ENCODE assay signal across 9 cellular contexts in the genomic region with DNA sequence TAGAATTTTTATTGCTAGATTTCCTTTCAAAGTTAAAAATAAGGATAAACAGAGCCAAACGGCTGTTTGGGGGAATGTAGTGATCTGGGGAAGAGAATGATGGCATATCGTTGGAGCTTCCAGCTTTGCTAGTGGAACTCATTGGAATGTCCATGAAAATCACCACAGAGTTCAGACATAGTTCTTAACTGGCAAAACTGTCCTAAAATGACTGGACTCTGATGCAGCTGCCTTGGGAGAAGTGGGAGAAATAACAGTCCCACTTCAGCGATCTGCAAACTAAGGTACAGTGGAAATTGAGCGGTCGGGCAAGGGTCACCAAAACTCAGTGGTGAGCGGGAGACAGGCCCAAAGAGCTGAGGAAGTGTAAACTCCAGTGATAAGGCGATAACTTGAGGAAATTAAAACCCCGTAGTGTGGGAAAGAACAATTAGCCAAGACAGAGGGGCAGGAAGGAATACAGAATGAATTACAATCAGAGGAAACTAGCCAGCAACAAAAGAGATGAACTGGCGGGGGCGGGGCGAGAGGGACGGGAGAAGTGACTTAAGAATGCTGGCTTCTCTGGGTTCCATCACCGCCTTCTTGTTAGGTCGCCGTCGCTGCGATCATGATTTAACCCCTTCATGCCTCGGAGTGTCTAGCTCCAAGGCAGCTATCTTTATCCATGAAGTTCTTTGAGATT.
DNase-seq lines count a peak whose midpoint lies in the region; ATAC-seq and TF ChIP-seq lines count a peak whose summit lies in the region.
"Had no signal": no experiment of that assay in that cellular context is flagged by ENCODE, and none has a peak within 500 bp of the region (broad histone marks: within the 10 kb centered on the region; RNA-seq: fewer than 3 reads in every experiment).

No MANE protein-coding gene starts in this region.

- peak overlapping the region; percentile 70 for H3K4me3 Mint-ChIP-seq in HFFc6
- H3K4me3 Mint-ChIP-seq in natural killer cell treated with Interleukin-12 subunit alpha and Interleukin-12 subunit beta and Interleukin-15 and Interleukin-18, amount 100 ng/mL, for 72 hours = no peak overlapping the region
- H3K4me3 Mint-ChIP-seq: natural killer cell had no signal

- intact Hi-C loops in spleen (cut with DNase I; ENCODE audit: low total_unique reads) = loop anchor here (10.0 kb wide), 1 partner anchor 82 kb away; no protein-coding TSS in a partner anchor

- DNase-seq in HFFc6 = no peak
- peak; percentile 71 to 82 for DNase-seq in cardiac fibroblast (ENCODE audit: low read depth in 2 of 2)
- DNase-seq in iPS-NIHi7 (ENCODE audit: extremely low spot score) = peak; percentile 69
- no peak for DNase-seq in spleen
- DNase-seq in LoVo (ENCODE audit: low spot score) = no peak
- DNase-seq in mesenteric fat pad (ENCODE audit: low spot score) = no peak
- no peak for DNase-seq in NCI-H187 (lab: John Stamatoyannopoulos, UW)
- no peak for DNase-seq in natural killer cell treated with Interleukin-12 subunit alpha and Interleukin-12 subunit beta and Interleukin-15 and Interleukin-18, amount 100 ng/mL, for 72 hours (ENCODE audit: low spot score)
- DNase-seq: natural killer cell had no signal

- no peaks in the 10 kb centered on the region for H3K9me3 Mint-ChIP-seq in HFFc6
- H3K9me3 Mint-ChIP-seq in natural killer cell treated with Interleukin-12 subunit alpha and Interleukin-12 subunit beta and Interleukin-15 and Interleukin-18, amount 100 ng/mL, for 72 hours = no peaks in the 10 kb centered on the region
- H3K9me3 Mint-ChIP-seq: natural killer cell had no signal

- no peaks in the 10 kb centered on the region for H3K36me3 Mint-ChIP-seq in HFFc6 (ENCODE audit: low read depth)
- H3K36me3 Mint-ChIP-seq in natural killer cell treated with Interleukin-12 subunit alpha and Interleukin-12 subunit beta and Interleukin-15 and Interleukin-18, amount 100 ng/mL, for 72 hours = no peaks in the 10 kb centered on the region
- H3K36me3 Mint-ChIP-seq: natural killer cell had no signal

- H3K27me3 Mint-ChIP-seq in HFFc6 (ENCODE audit: insufficient read depth) = no peaks in the 10 kb centered on the region; the same call in 1 of the 2 replicates
- H3K27me3 Mint-ChIP-seq in natural killer cell treated with Interleukin-12 subunit alpha and Interleukin-12 subunit beta and Interleukin-15 and Interleukin-18, amount 100 ng/mL, for 72 hours = peaks cover 41 to 67% of the 10 kb centered on the region in 2 donors

- peaks cover 97% of the 10 kb centered on the region for H3K4me1 Mint-ChIP-seq in HFFc6 (ENCODE audit: low read depth)
- no peaks in the 10 kb centered on the region for H3K4me1 Mint-ChIP-seq in natural killer cell treated with Interleukin-12 subunit alpha and Interleukin-12 subunit beta and Interleukin-15 and Interleukin-18, amount 100 ng/mL, for 72 hours (ENCODE audit: low read depth in 2 of 2)
- H3K4me1 Mint-ChIP-seq: natural killer cell had no signal

- no peaks in the 10 kb centered on the region for H3K36me3 ChIP-seq in spleen

- H3K4me1 ChIP-seq in spleen = peaks cover 0 to 57% (median 23%) of the 10 kb centered on the region in 6 donors

- no peaks in the 10 kb centered on the region for H3K9me3 ChIP-seq in spleen

- H3K27me3 ChIP-seq in spleen (replicated peaks in 1 of 7) = peaks cover 0 to 33% (median 0%) of the 10 kb centered on the region in 7 donors

- peak overlapping the region; percentile 93 for H3K27ac Mint-ChIP-seq in HFFc6
- H3K27ac Mint-ChIP-seq in natural killer cell treated with Interleukin-12 subunit alpha and Interleukin-12 subunit beta and Interleukin-15 and Interleukin-18, amount 100 ng/mL, for 72 hours = no peak overlapping the region
- H3K27ac Mint-ChIP-seq: natural killer cell had no signal

- H3K27ac ChIP-seq in spleen = peak overlapping the region in 7 of 8 donors; percentile 24 to 85 (median 72)

- H3K4me3 ChIP-seq in cardiac fibroblast (replicated peaks in 1 of 2; ENCODE audit: low read depth in 2 of 2, low read length in 2 of 2) (no peak overlapping the region), spleen (no peak overlapping the region)

- no peak for TF ChIP-seq POLR2A in spleen (IDR thresholded peaks at IDR 0.05)

- ATAC-seq in natural killer cell treated with Interleukin-12 subunit alpha and Interleukin-12 subunit beta and Interleukin-15 and Interleukin-18, amount 100 ng/mL, for 72 hours = no peak
- ATAC-seq: natural killer cell had no signal

- TF ChIP-seq CTCF in HFFc6 (IDR thresholded peaks at IDR 0.05) = no peak
- no peak for TF ChIP-seq CTCF in cardiac fibroblast (IDR thresholded peaks at IDR 0.05; ENCODE audit: low read depth, low read length)
- TF ChIP-seq CTCF in spleen (IDR thresholded peaks at IDR 0.05 in 8 of 11, conservative IDR thresholded peaks at IDR 0.05 in 3 of 11) = no peak

- 19 to 27% (median 20%) methylated on average over 18 of the region's 18 CpGs for WGBS in spleen, 5 donors

Comparison
In these comparisons a context has a peak if more than half of its experiments do, and no peak if none do; other contexts are left out.
1. DNase-seq: peak in cardiac fibroblast (2 of 2) and iPS-NIHi7 (single experiment); none in HFFc6 (single experiment), spleen (single experiment), LoVo (single experiment), mesenteric fat pad (single experiment), NCI-H187 (0 of 2) and natural killer cell treated with Interleukin-12 subunit alpha and Interleukin-12 subunit beta and Interleukin-15 and Interleukin-18, amount 100 ng/mL, for 72 hours (single experiment).